Comparison of ENCODE assay signal across 25 cellular contexts in the genomic region with DNA sequence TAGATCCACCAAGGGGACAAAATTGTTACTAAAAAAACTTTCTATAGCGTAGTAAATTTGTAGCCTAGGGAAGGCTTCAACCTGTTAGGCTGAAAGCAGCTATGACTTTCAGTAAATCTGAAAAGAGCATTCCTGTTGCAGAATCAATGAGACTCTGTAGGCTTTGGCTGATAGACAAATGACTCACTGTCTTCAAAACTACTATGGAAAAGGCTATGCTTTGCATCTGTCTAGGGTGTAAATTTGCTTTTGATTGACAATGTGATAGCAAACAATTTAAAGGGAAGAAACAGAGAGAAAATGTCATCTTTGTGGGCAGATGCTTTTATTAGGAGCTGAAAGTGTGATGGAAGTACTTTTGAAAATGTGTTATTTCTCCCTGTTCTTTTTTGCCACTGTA.
"Had no signal": no experiment of that assay in that cellular context is flagged by ENCODE, and none has a peak within 500 bp of the region (broad histone marks: within the 10 kb centered on the region; RNA-seq: fewer than 3 reads in every experiment).

No MANE protein-coding gene starts in this region.

- H3K4me1 ChIP-seq: left ventricle myocardium inferior, right atrium auricular region had no signal

- H3K9me3 Mint-ChIP-seq: activated B cell treated with CpG ODN at 0.5 μM for 24 hours; dendritic cell treated with granulocyte-macrophage colony-stimulating factor and Interleukin-4, amounts not matched to agents 40 ng/mL and 50 ng/mL, for 4 days; memory B cell; naive thymus-derived CD8-positive, alpha-beta T cell had no signal

- H2AFZ ChIP-seq: hepatocyte had no signal

- DNase-seq: activated B cell treated with CpG ODN at 0.5 μM for 24 hours; activated CD4-positive, alpha-beta T cell treated with anti-CD3 and anti-CD28 coated beads for 48 hours; activated CD8-positive, alpha-beta memory T cell treated with anti-CD3 and anti-CD28 coated beads, Interleukin-2, amount 50 U/mL, for 4 hours; activated CD8-positive, alpha-beta T cell treated with anti-CD3 and anti-CD28 coated beads, Interleukin-2, amount 10 ng/mL, durations not matched to agents 7 days and 5 days; activated gamma-delta T cell; activated T-cell treated with anti-CD3 and anti-CD28 coated beads, Interleukin-2, amount 50 U/mL, for 48 hours; amygdala; cerebellar nuclear complex; effector memory CD4-positive, alpha-beta T cell; kidney; left ventricle myocardium inferior; naive thymus-derived CD8-positive, alpha-beta T cell; posterior cingulate gyrus; stimulated activated CD4-positive, alpha-beta T cell treated with anti-CD3 and anti-CD28 coated beads, Interleukin-15, amount 100 ng/mL, for 24 hours; stimulated activated CD4-positive, alpha-beta T cell treated with anti-CD3 and anti-CD28 coated beads, Interleukin-4, amount 100 ng/mL, for 24 hours; stimulated activated naive CD4-positive, alpha-beta T cell; substantia nigra; SW 1271; trophoblast cell had no signal

- H3K36me3 ChIP-seq: left ventricle myocardium inferior, right atrium auricular region had no signal

- H3K4me1 Mint-ChIP-seq: activated B cell treated with CpG ODN at 0.5 μM for 24 hours; memory B cell; naive thymus-derived CD8-positive, alpha-beta T cell had no signal

- H3K4me3 ChIP-seq: hepatocyte, left ventricle myocardium inferior, right atrium auricular region, skin epidermis had no signal

- H3K27me3 Mint-ChIP-seq: activated B cell treated with CpG ODN at 0.5 μM for 24 hours had no signal

- ATAC-seq: activated CD8-positive, alpha-beta T cell treated with anti-CD3 and anti-CD28 coated beads, Interleukin-2, amount 10 ng/mL, durations not matched to agents 7 days and 5 days; naive thymus-derived CD8-positive, alpha-beta T cell had no signal

- H3K9me3 ChIP-seq: left ventricle myocardium inferior, right atrium auricular region had no signal

- H3K36me3 Mint-ChIP-seq: activated naive CD8-positive, alpha-beta T cell; memory B cell; naive thymus-derived CD8-positive, alpha-beta T cell had no signal

- H3K27ac Mint-ChIP-seq: activated B cell treated with CpG ODN at 0.5 μM for 24 hours; activated CD8-positive, alpha-beta T cell treated with anti-CD3 and anti-CD28 coated beads, Interleukin-2, amount 10 ng/mL, durations not matched to agents 7 days and 5 days; activated naive CD8-positive, alpha-beta T cell; dendritic cell treated with granulocyte-macrophage colony-stimulating factor and Interleukin-4, amounts not matched to agents 40 ng/mL and 50 ng/mL, for 4 days; memory B cell; naive thymus-derived CD8-positive, alpha-beta T cell had no signal

- H3K4me2 ChIP-seq: hepatocyte had no signal

- H3K79me2 ChIP-seq: hepatocyte had no signal

- H3K27me3 ChIP-seq: right atrium auricular region had no signal

- H3K4me3 Mint-ChIP-seq: activated B cell treated with CpG ODN at 0.5 μM for 24 hours; activated CD8-positive, alpha-beta T cell treated with anti-CD3 and anti-CD28 coated beads, Interleukin-2, amount 10 ng/mL, durations not matched to agents 7 days and 5 days; activated naive CD8-positive, alpha-beta T cell; dendritic cell treated with granulocyte-macrophage colony-stimulating factor and Interleukin-4, amounts not matched to agents 40 ng/mL and 50 ng/mL, for 4 days; memory B cell; naive thymus-derived CD8-positive, alpha-beta T cell had no signal

- H3K27ac ChIP-seq: hepatocyte, left ventricle myocardium inferior, right atrium auricular region, skin epidermis had no signal
